Comparison of ENCODE assay signal across 12 cellular contexts in genomic region chr12:94762943-94763342, GRCh38.
DNase-seq lines count a peak whose midpoint lies in the region; ATAC-seq lines count a peak whose summit lies in the region.
"Had no signal": no experiment of that assay in that cellular context is flagged by ENCODE, and none has a peak within 500 bp of the region (broad histone marks: within the 10 kb centered on the region; RNA-seq: fewer than 3 reads in every experiment).

No MANE protein-coding gene starts in this region.

- H2BK15ac ChIP-seq in neuronal stem cell (ENCODE audit: low read length): no peak overlapping the region

- H3K27me3 Mint-ChIP-seq in immature natural killer cell (ENCODE audit: low read depth in 3 of 3): peaks cover 3 to 13% (median 7%) of the 10 kb centered on the region in 3 donors
- H3K27me3 Mint-ChIP-seq in activated T-helper 2 cell treated with anti-CD3 and anti-CD28 coated beads, Interferon-gamma antibody, Interleukin-2, Interleukin-4, amounts not matched to agents 10 μg/mL and 5 μg/mL and 100 μg/mL, durations not matched to agents 14 hours and 24 hours and 36 hours (ENCODE audit: low read depth): peaks cover 8% of the 10 kb centered on the region
- H3K27me3 Mint-ChIP-seq: activated naive CD4-positive, alpha-beta T cell treated with anti-CD3 and anti-CD28 coated beads, Interleukin-2, amount 50 U/mL, for 24 hours had no signal

- peak; percentile 1 for ATAC-seq in GM18861 (IDR thresholded peaks at IDR 0.05; ENCODE audit: unreplicated experiment)
- ATAC-seq in GM21423 (IDR thresholded peaks at IDR 0.05; ENCODE audit: unreplicated experiment): peak; percentile 17
- peak; percentile 25 for ATAC-seq in HG03175 (IDR thresholded peaks at IDR 0.05; ENCODE audit: unreplicated experiment)

- no peaks in the 10 kb centered on the region for H3K36me3 Mint-ChIP-seq in immature natural killer cell
- H3K36me3 Mint-ChIP-seq in activated T-helper 2 cell treated with anti-CD3 and anti-CD28 coated beads, Interferon-gamma antibody, Interleukin-2, Interleukin-4, amounts not matched to agents 10 μg/mL and 5 μg/mL and 100 μg/mL, durations not matched to agents 14 hours and 24 hours and 36 hours (ENCODE audit: low read depth): no peaks in the 10 kb centered on the region
- H3K36me3 Mint-ChIP-seq: activated naive CD4-positive, alpha-beta T cell treated with anti-CD3 and anti-CD28 coated beads, Interleukin-2, amount 50 U/mL, for 24 hours had no signal

- DNase-seq in immature natural killer cell: no peak
- DNase-seq in activated T-helper 2 cell treated with anti-CD3 and anti-CD28 coated beads, Interferon-gamma antibody, Interleukin-2, Interleukin-4, amounts not matched to agents 10 μg/mL and 5 μg/mL and 100 μg/mL, durations not matched to agents 14 hours and 24 hours and 36 hours (ENCODE audit: low spot score): no peak
- no peak for DNase-seq in NCI-H82 (lab: John Stamatoyannopoulos, UW)
- no peak for DNase-seq in neuronal stem cell (ENCODE audit: low spot score)
- no peak for DNase-seq in NCI-H2029 treated with DMSO at 0.1 percent for 48 hours (lab: John Stamatoyannopoulos, UW)
- DNase-seq: activated CD8-positive, alpha-beta T cell treated with anti-CD3 and anti-CD28 coated beads for 36 hours; NCI-H2227 treated with DMSO at 0.1 percent for 48 hours had no signal

- H3K4me1 ChIP-seq in neuronal stem cell (ENCODE audit: control insufficient read depth in 2 of 2, insufficient read depth in 1 of 2, low read depth in 1 of 2, low read length in 2 of 2): no peaks in the 10 kb centered on the region
- H3K4me1 ChIP-seq: suprapubic skin had no signal

- H4K91ac ChIP-seq in neuronal stem cell (ENCODE audit: low read depth, low read length, poor library complexity): no peak overlapping the region

- no peak overlapping the region for H2BK5ac ChIP-seq in neuronal stem cell (ENCODE audit: low read length)

- H3K4me3 ChIP-seq in neuronal stem cell (ENCODE audit: low read length in 2 of 2): no peak overlapping the region
- H3K4me3 ChIP-seq: suprapubic skin had no signal

- H3K9me3 ChIP-seq in neuronal stem cell (replicated peaks in 1 of 2; ENCODE audit: control insufficient read depth in 2 of 2, insufficient read depth in 1 of 2, low read depth in 1 of 2, low read length in 2 of 2): no peaks in the 10 kb centered on the region
- H3K9me3 ChIP-seq: suprapubic skin had no signal

- no peak overlapping the region for H3K18ac ChIP-seq in neuronal stem cell (ENCODE audit: low read length)

- no peak overlapping the region for H3K4ac ChIP-seq in neuronal stem cell (ENCODE audit: low read length)

- H3K4me3 Mint-ChIP-seq in immature natural killer cell: no peak overlapping the region
- H3K4me3 Mint-ChIP-seq in activated T-helper 2 cell treated with anti-CD3 and anti-CD28 coated beads, Interferon-gamma antibody, Interleukin-2, Interleukin-4, amounts not matched to agents 10 μg/mL and 5 μg/mL and 100 μg/mL, durations not matched to agents 14 hours and 24 hours and 36 hours (ENCODE audit: low read depth): no peak overlapping the region
- H3K4me3 Mint-ChIP-seq: activated CD8-positive, alpha-beta T cell treated with anti-CD3 and anti-CD28 coated beads for 36 hours; activated naive CD4-positive, alpha-beta T cell treated with anti-CD3 and anti-CD28 coated beads, Interleukin-2, amount 50 U/mL, for 24 hours had no signal

- H3K4me2 ChIP-seq in neuronal stem cell (ENCODE audit: insufficient read depth, low read length, poor library complexity, severe bottlenecking): no peak overlapping the region

- peaks cover 11 to 14% of the 10 kb centered on the region in 2 donors for H3K4me1 Mint-ChIP-seq in immature natural killer cell
- peaks cover 15% of the 10 kb centered on the region for H3K4me1 Mint-ChIP-seq in activated T-helper 2 cell treated with anti-CD3 and anti-CD28 coated beads, Interferon-gamma antibody, Interleukin-2, Interleukin-4, amounts not matched to agents 10 μg/mL and 5 μg/mL and 100 μg/mL, durations not matched to agents 14 hours and 24 hours and 36 hours (ENCODE audit: low read depth)

- H3K27ac ChIP-seq in neuronal stem cell (replicated peaks; ENCODE audit: low read length): no peak overlapping the region
- H3K27ac ChIP-seq: suprapubic skin had no signal

- no peak overlapping the region for H2BK120ac ChIP-seq in neuronal stem cell (ENCODE audit: low read depth, low read length)

- no peak overlapping the region for H2AFZ ChIP-seq in neuronal stem cell (ENCODE audit: low read length)

- no peaks in the 10 kb centered on the region for H3K27me3 ChIP-seq in neuronal stem cell (ENCODE audit: control insufficient read depth in 3 of 3, insufficient read depth in 3 of 3, low read depth in 1 of 3, low read length in 3 of 3)
- H3K27me3 ChIP-seq: suprapubic skin had no signal

- no peak overlapping the region for H3K14ac ChIP-seq in neuronal stem cell (ENCODE audit: low read length)

- no peaks in the 10 kb centered on the region for H3K79me1 ChIP-seq in neuronal stem cell (ENCODE audit: low read depth, low read length)

- no peak overlapping the region for H4K8ac ChIP-seq in neuronal stem cell (ENCODE audit: low read depth, low read length)

- no CpG with 5 or more reads among the region's 3 CpGs for WGBS in neuronal stem cell (ENCODE audit: extremely low coverage in 2 of 2, insufficient read length in 2 of 2, insufficient replicate concordance in 1 of 2), 2 donors

- H2BK12ac ChIP-seq in neuronal stem cell (ENCODE audit: low read length): no peak overlapping the region

- H3K9ac ChIP-seq in neuronal stem cell (ENCODE audit: low read depth, low read length, poor library complexity): no peak overlapping the region

- H3K36me3 ChIP-seq in neuronal stem cell (replicated peaks in 1 of 2; ENCODE audit: control insufficient read depth in 2 of 2, insufficient read depth in 2 of 2, low read length in 2 of 2): no peaks in the 10 kb centered on the region
- H3K36me3 ChIP-seq: suprapubic skin had no signal

- intact Hi-C loops in activated T-helper 2 cell treated with anti-CD3 and anti-CD28 coated beads, Interferon-gamma antibody, Interleukin-2, Interleukin-4, amounts not matched to agents 10 μg/mL and 5 μg/mL and 100 μg/mL, durations not matched to agents 14 hours and 24 hours and 36 hours (cut with micrococcal nuclease): loop anchor here (5.0 kb wide), 1 partner anchor 626 kb away; no protein-coding TSS in a partner anchor

- no peak overlapping the region for H3K23ac ChIP-seq in neuronal stem cell (ENCODE audit: low read depth, low read length, poor library complexity)

- H3K9me3 Mint-ChIP-seq in immature natural killer cell: no peaks in the 10 kb centered on the region
- H3K9me3 Mint-ChIP-seq in activated T-helper 2 cell treated with anti-CD3 and anti-CD28 coated beads, Interferon-gamma antibody, Interleukin-2, Interleukin-4, amounts not matched to agents 10 μg/mL and 5 μg/mL and 100 μg/mL, durations not matched to agents 14 hours and 24 hours and 36 hours: no peaks in the 10 kb centered on the region
- H3K9me3 Mint-ChIP-seq: activated CD8-positive, alpha-beta T cell treated with anti-CD3 and anti-CD28 coated beads for 36 hours; activated naive CD4-positive, alpha-beta T cell treated with anti-CD3 and anti-CD28 coated beads, Interleukin-2, amount 50 U/mL, for 24 hours had no signal

- H2AK5ac ChIP-seq in neuronal stem cell (ENCODE audit: low read depth, low read length): no peak overlapping the region

- peak overlapping the region in 5 of 6 donors; percentile 13 to 73 (median 55) for H3K27ac Mint-ChIP-seq in immature natural killer cell
- no peak overlapping the region for H3K27ac Mint-ChIP-seq in activated T-helper 2 cell treated with anti-CD3 and anti-CD28 coated beads, Interferon-gamma antibody, Interleukin-2, Interleukin-4, amounts not matched to agents 10 μg/mL and 5 μg/mL and 100 μg/mL, durations not matched to agents 14 hours and 24 hours and 36 hours
- H3K27ac Mint-ChIP-seq: activated CD8-positive, alpha-beta T cell treated with anti-CD3 and anti-CD28 coated beads for 36 hours; activated naive CD4-positive, alpha-beta T cell treated with anti-CD3 and anti-CD28 coated beads, Interleukin-2, amount 50 U/mL, for 24 hours had no signal
